20 cellular contexts compared by ENCODE assay signal in genomic region chr2:47019991-47020681, GRCh38.
DNase-seq lines count a peak whose midpoint lies in the region; ATAC-seq and TF ChIP-seq lines count a peak whose summit lies in the region.
"Had no signal": no experiment of that assay in that cellular context is flagged by ENCODE, and none has a peak within 500 bp of the region (broad histone marks: within the 10 kb centered on the region; RNA-seq: fewer than 3 reads in every experiment).

No MANE protein-coding gene starts in this region.

- no peak overlapping the region for H3K4me3 Mint-ChIP-seq in neural crest cell
- H3K4me3 Mint-ChIP-seq: activated CD8-positive, alpha-beta T cell treated with anti-CD3 and anti-CD28 coated beads, Interleukin-2, amount 10 ng/mL, durations not matched to agents 7 days and 5 days; naive B cell had no signal

- H3K9me3 Mint-ChIP-seq in neural crest cell = no peaks in the 10 kb centered on the region

- no peak for TF ChIP-seq CTCF in dorsolateral prefrontal cortex (IDR thresholded peaks at IDR 0.05 in 54 of 56, conservative IDR thresholded peaks at IDR 0.05 in 2 of 56; ENCODE audit: low read depth in 1 of 56, partially characterized antibody in 56 of 56)
- TF ChIP-seq CTCF in neural crest cell (conservative IDR thresholded peaks at IDR 0.05) = no peak

- peak overlapping the region; percentile 93 for H3K27ac Mint-ChIP-seq in neural crest cell (ENCODE audit: unreplicated experiment)
- H3K27ac Mint-ChIP-seq: activated CD8-positive, alpha-beta T cell treated with anti-CD3 and anti-CD28 coated beads, Interleukin-2, amount 10 ng/mL, durations not matched to agents 7 days and 5 days had no signal

- no peak for ATAC-seq in HG03378 (IDR thresholded peaks at IDR 0.05; ENCODE audit: unreplicated experiment)
- ATAC-seq: activated CD8-positive, alpha-beta T cell treated with anti-CD3 and anti-CD28 coated beads, Interleukin-2, amount 10 ng/mL, durations not matched to agents 7 days and 5 days; right lobe of liver had no signal

- DNase-seq in NCI-H146 (lab: John Stamatoyannopoulos, UW) (peak; percentile 21), NCI-H146 treated with DMSO at 0.1 percent for 48 hours (lab: John Stamatoyannopoulos, UW; ENCODE audit: unreplicated experiment) (no peak), dorsolateral prefrontal cortex (no peak), neural crest cell (ENCODE audit: low read depth, low spot score) (no peak), NCI-H510A treated with DMSO at 0.1 percent for 48 hours (lab: John Stamatoyannopoulos, UW) (no peak), NCI-H524 (lab: John Stamatoyannopoulos, UW) (no peak)
- DNase-seq: activated CD4-positive, CD25-positive, alpha-beta regulatory T cell; activated CD8-positive, alpha-beta T cell treated with anti-CD3 and anti-CD28 coated beads, Interleukin-2, amount 10 ng/mL, durations not matched to agents 7 days and 5 days; activated naive CD4-positive, alpha-beta T cell; activated T-cell treated with anti-CD3 and anti-CD28 coated beads, Interleukin-2, amount 50 U/mL, for 1 hour; cerebellar nuclear complex; naive B cell; NCI-H2081; right lobe of liver had no signal

- no peaks in the 10 kb centered on the region for H3K27me3 Mint-ChIP-seq in neural crest cell (ENCODE audit: low read depth)
- H3K27me3 Mint-ChIP-seq: naive B cell had no signal

- H3K4me3 ChIP-seq in dorsolateral prefrontal cortex = no peak overlapping the region
- H3K4me3 ChIP-seq: HAP-1, lung, right lobe of liver, upper lobe of left lung had no signal

- peaks cover 8% of the 10 kb centered on the region for H3K4me1 Mint-ChIP-seq in neural crest cell

- H3K27me3 ChIP-seq in dorsolateral prefrontal cortex = no peaks in the 10 kb centered on the region
- H3K27me3 ChIP-seq: right lobe of liver, upper lobe of left lung had no signal

- intact Hi-C loops in dorsolateral prefrontal cortex (cut with DNase I) = no loop called here

- H3K36me3 Mint-ChIP-seq in neural crest cell (ENCODE audit: low read depth) = no peaks in the 10 kb centered on the region

- H3K27ac ChIP-seq in dorsolateral prefrontal cortex = peak overlapping the region in 58 of 59 donors; percentile 16 to 89 (median 76)
- peak overlapping the region; percentile 59 for H3K27ac ChIP-seq in temporal lobe (ENCODE audit: low read depth, low read length)
- H3K27ac ChIP-seq: 22Rv1, right lobe of liver had no signal
